In genomic region chr10:32956365-32957197, GRCh38 we compare ENCODE assay signal across 8 cellular contexts. TPM values are rescaled to one million over a fixed set of nuclear protein-coding genes. Genes with fewer than 3 reads are reported as not detected.
DNase-seq lines count a peak whose midpoint lies in the region; ATAC-seq, FAIRE-seq and TF ChIP-seq lines count a peak whose summit lies in the region.

No MANE protein-coding gene starts in this region.

- WGBS in liver = 16% methylated on average over 13 of the region's 13 CpGs
- 23 to 25% methylated on average over 13 of the region's 13 CpGs for WGBS in tibial nerve, 2 donors

- peak overlapping the region; percentile 74 for H3K27ac Mint-ChIP-seq in activated T-cell treated with anti-CD3 and anti-CD28 coated beads, Interleukin-2, amount 50 U/mL, for 72 hours

- TF ChIP-seq CTCF in ascending aorta (IDR thresholded peaks at IDR 0.05) (no peak), liver (IDR thresholded peaks at IDR 0.05; ENCODE audit: low read depth, low read length, missing input control) (no peak), tibial nerve (IDR thresholded peaks at IDR 0.05) (no peak)

- no peak for TF ChIP-seq RAD21 in liver (IDR thresholded peaks at IDR 0.05)

- intact Hi-C loops in ascending aorta (cut with DNase I) = loop anchor here (2.0 kb wide), 1 partner anchor 16 kb away; no protein-coding TSS in a partner anchor

- TF ChIP-seq EP300 in tibial nerve (IDR thresholded peaks at IDR 0.05) = no peak

- no peak for FAIRE-seq in GM19239 (lab: Jason Lieb, UNC)

- no peaks in the 10 kb centered on the region for H3K36me3 Mint-ChIP-seq in activated T-cell treated with anti-CD3 and anti-CD28 coated beads, Interleukin-2, amount 50 U/mL, for 72 hours (ENCODE audit: insufficient read depth in 2 of 2)

- H3K9me3 Mint-ChIP-seq in activated T-cell treated with anti-CD3 and anti-CD28 coated beads, Interleukin-2, amount 50 U/mL, for 72 hours = no peaks in the 10 kb centered on the region

- no peak for DNase-seq in activated T-cell treated with anti-CD3 and anti-CD28 coated beads, Interleukin-2, amount 50 U/mL, for 72 hours
- DNase-seq in activated T-cell treated with anti-CD3 and anti-CD28 coated beads, Interleukin-2, amount 50 U/mL, for 1 hour = no peak
- DNase-seq in ascending aorta (ENCODE audit: low spot score in 2 of 2) = no peak
- DNase-seq in tibial nerve (ENCODE audit: low spot score in 2 of 2) = no peak
- DNase-seq in GM19239 (ENCODE audit: insufficient read length, low spot score) = no peak
- DNase-seq in DMS114 treated with DMSO at 0.1 percent for 48 hours (lab: John Stamatoyannopoulos, UW; ENCODE audit: unreplicated experiment) = no peak

- peaks cover 60% of the 10 kb centered on the region for H3K4me1 Mint-ChIP-seq in activated T-cell treated with anti-CD3 and anti-CD28 coated beads, Interleukin-2, amount 50 U/mL, for 72 hours (ENCODE audit: low read depth)

- peaks cover 4 to 31% of the 10 kb centered on the region in 2 donors for H3K4me1 ChIP-seq in ascending aorta
- peaks cover 9 to 56% (median 32%) of the 10 kb centered on the region in 4 donors for H3K4me1 ChIP-seq in liver (ENCODE audit: control insufficient read depth in 4 of 4, insufficient read depth in 4 of 4, low read length in 3 of 4)
- peaks cover 0 to 73% (median 39%) of the 10 kb centered on the region in 4 donors for H3K4me1 ChIP-seq in tibial nerve

- H3K9me3 ChIP-seq in ascending aorta = no peaks in the 10 kb centered on the region
- no peaks in the 10 kb centered on the region for H3K9me3 ChIP-seq in liver (ENCODE audit: control insufficient read depth in 4 of 4, low read length in 3 of 4)
- H3K9me3 ChIP-seq in tibial nerve = no peaks in the 10 kb centered on the region

- no peak for TF ChIP-seq POLR2A in tibial nerve (IDR thresholded peaks at IDR 0.05)

- no peaks in the 10 kb centered on the region for H3K36me3 ChIP-seq in ascending aorta
- H3K36me3 ChIP-seq in liver (ENCODE audit: control insufficient read depth in 4 of 4, insufficient read depth in 3 of 4, low read depth in 1 of 4, low read length in 3 of 4) = no peaks in the 10 kb centered on the region
- no peaks in the 10 kb centered on the region for H3K36me3 ChIP-seq in tibial nerve

- H3K4me3 Mint-ChIP-seq in activated T-cell treated with anti-CD3 and anti-CD28 coated beads, Interleukin-2, amount 50 U/mL, for 72 hours = peak overlapping the region; percentile 74 to 81

- no peaks in the 10 kb centered on the region for H3K27me3 ChIP-seq in ascending aorta
- H3K27me3 ChIP-seq in liver (ENCODE audit: control insufficient read depth in 4 of 4, insufficient read depth in 4 of 4, low read length in 3 of 4) = no peaks in the 10 kb centered on the region
- H3K27me3 ChIP-seq in tibial nerve = no peaks in the 10 kb centered on the region

- peak overlapping the region; percentile 88 to 93 for H3K9ac ChIP-seq in liver (ENCODE audit: low read depth in 1 of 2, low read length in 2 of 2)

- ATAC-seq in activated T-cell treated with anti-CD3 and anti-CD28 coated beads, Interleukin-2, amount 50 U/mL, for 72 hours (replicated peaks in 1 of 2) = no peak
- no peak for ATAC-seq in GM18511 (IDR thresholded peaks at IDR 0.05; ENCODE audit: unreplicated experiment)

- H3K27me3 Mint-ChIP-seq in activated T-cell treated with anti-CD3 and anti-CD28 coated beads, Interleukin-2, amount 50 U/mL, for 72 hours (ENCODE audit: low read depth) = peaks cover 11% of the 10 kb centered on the region

- peak overlapping the region; percentile 72 to 90 for H3K4me3 ChIP-seq in ascending aorta
- H3K4me3 ChIP-seq in liver (ENCODE audit: low read depth in 1 of 3, low read length in 3 of 3) = peak overlapping the region; percentile 77 to 95 (median 82)
- H3K4me3 ChIP-seq in tibial nerve = peak overlapping the region; percentile 77 to 97 (median 80)

- peak overlapping the region; percentile 97 to 99 for H3K27ac ChIP-seq in ascending aorta
- peak overlapping the region; percentile 92 to 97 for H3K27ac ChIP-seq in liver (ENCODE audit: low read depth in 1 of 2, low read length in 2 of 2)
- peak overlapping the region; percentile 92 to 96 (median 94) for H3K27ac ChIP-seq in tibial nerve

TF ChIP-seq in liver, 16 proteins besides CTCF, POLR2A, EP300 and RAD21:
- TF ChIP-seq MAX (IDR thresholded peaks at IDR 0.05) = no peak
- no peak for TF ChIP-seq RXRA (IDR thresholded peaks at IDR 0.05)
- TF ChIP-seq REST (IDR thresholded peaks at IDR 0.05) = no peak
- no peak for TF ChIP-seq ATF3 (IDR thresholded peaks at IDR 0.05)
- no peak for TF ChIP-seq TAF1 (conservative IDR thresholded peaks at IDR 0.05)
- no peak for TF ChIP-seq GABPA (IDR thresholded peaks at IDR 0.05 in 1 of 2, conservative IDR thresholded peaks at IDR 0.05 in 1 of 2)
- TF ChIP-seq YY1 (IDR thresholded peaks at IDR 0.05) = no peak
- no peak for TF ChIP-seq FOXA1 (IDR thresholded peaks at IDR 0.05)
- no peak for TF ChIP-seq JUND (IDR thresholded peaks at IDR 0.05)
- no peak for TF ChIP-seq ZBTB33 (IDR thresholded peaks at IDR 0.05)
- TF ChIP-seq FOXA2 (IDR thresholded peaks at IDR 0.05) = no peak
- TF ChIP-seq NR2F2 (IDR thresholded peaks at IDR 0.05) = no peak
- no peak for TF ChIP-seq SP1 (IDR thresholded peaks at IDR 0.05)
- TF ChIP-seq EGR1 (IDR thresholded peaks at IDR 0.05; ENCODE audit: low read depth in 2 of 2) = no peak
- TF ChIP-seq HNF4G (IDR thresholded peaks at IDR 0.05) = no peak

RNA-seq across cellular contexts. Expression of gene ITGB1, which starts 1.4 kb away (rescaled TPM):
- total RNA-seq in activated T-cell treated with anti-CD3 and anti-CD28 coated beads, Interleukin-2, amount 50 U/mL, for 72 hours = 10 to 100 TPM; 52.3 to 91.2 TPM
- 569 TPM for total RNA-seq in ascending aorta
- 100 to 1,000 TPM; 268 to 308 TPM for total RNA-seq in liver
- polyA plus RNA-seq in liver = 100 to 1,000 TPM; 109 to 174 TPM
- total RNA-seq in tibial nerve = 100 to 1,000 TPM; 288 to 483 (median 404) TPM
